In genomic region chr21:33936221-33937038, GRCh38 we compare ENCODE assay signal across 10 cellular contexts. TPM values are rescaled to one million over a fixed set of nuclear protein-coding genes. Genes with fewer than 3 reads are reported as not detected.
A peak's percentile ranks its signal among the peaks of the same experiment; 100 is the strongest.
DNase-seq lines count a peak whose midpoint lies in the region; ATAC-seq and TF ChIP-seq lines count a peak whose summit lies in the region.
"Had no signal": no experiment of that assay in that cellular context is flagged by ENCODE, and none has a peak within 500 bp of the region (broad histone marks: within the 10 kb centered on the region; RNA-seq: fewer than 3 reads in every experiment).

No MANE protein-coding gene starts in this region.

- ATAC-seq in mucosa of descending colon = peak; percentile 57
- no peak for ATAC-seq in HG03025 (IDR thresholded peaks at IDR 0.05; ENCODE audit: low FRiP score, unreplicated experiment)

- no peak overlapping the region for H3K4me3 ChIP-seq in BLaER1 treated with 17β-estradiol and CSF1 and Interleukin-3, amounts not matched to agents 10 nM and 100 nM
- H3K4me3 ChIP-seq in Loucy (ENCODE audit: low read length, poor library complexity, severe bottlenecking) = peak overlapping the region; percentile 89
- no peak overlapping the region for H3K4me3 ChIP-seq in mucosa of descending colon

- TF ChIP-seq CTCF in Loucy (conservative IDR thresholded peaks at IDR 0.05; ENCODE audit: low read length) = no peak
- no peak for TF ChIP-seq CTCF in mucosa of descending colon (IDR thresholded peaks at IDR 0.05)

- H3K4me2 ChIP-seq in BLaER1 treated with 17β-estradiol and CSF1 and Interleukin-3, amounts not matched to agents 10 nM and 100 nM = peak overlapping the region; percentile 49 to 79 (median 70)
- peak overlapping the region; percentile 95 for H3K4me2 ChIP-seq in Loucy (ENCODE audit: low read depth, low read length, poor library complexity, severe bottlenecking)

- H3K9me2 ChIP-seq in Loucy (replicated peaks; ENCODE audit: low read depth, low read length) = no peaks in the 10 kb centered on the region

- peaks cover 2% of the 10 kb centered on the region; the same call in 1 of the 2 replicates for H3F3A ChIP-seq in Loucy (ENCODE audit: low read depth)

- H3K27ac ChIP-seq in BLaER1 treated with 17β-estradiol and CSF1 and Interleukin-3, amounts not matched to agents 10 nM and 100 nM = peak overlapping the region; percentile 12 to 79 (median 56); a peak in 18 of 22 replicates

- H2AFZ ChIP-seq in Loucy (ENCODE audit: low read length) = no peak overlapping the region

- peaks cover 0 to 4% (median 0%) of the 10 kb centered on the region in 11 experiments; a peak in 2 of 22 replicates for H3K9me3 ChIP-seq in BLaER1 treated with 17β-estradiol and CSF1 and Interleukin-3, amounts not matched to agents 10 nM and 100 nM (replicated peaks in 1 of 11)
- no peaks in the 10 kb centered on the region for H3K9me3 ChIP-seq in Loucy (ENCODE audit: insufficient read depth, low read depth, low read length)
- H3K9me3 ChIP-seq in mucosa of descending colon = no peaks in the 10 kb centered on the region

- H3K27me3 ChIP-seq in BLaER1 treated with 17β-estradiol and CSF1 and Interleukin-3, amounts not matched to agents 10 nM and 100 nM = no peaks in the 10 kb centered on the region
- no peaks in the 10 kb centered on the region for H3K27me3 ChIP-seq in Loucy (ENCODE audit: insufficient read depth, low read length, poor library complexity, severe bottlenecking)

- peaks cover 36 to 83% (median 69%) of the 10 kb centered on the region in 10 experiments for H3K4me1 ChIP-seq in BLaER1 treated with 17β-estradiol and CSF1 and Interleukin-3, amounts not matched to agents 10 nM and 100 nM
- H3K4me1 ChIP-seq in Loucy (ENCODE audit: insufficient read depth, low read length, poor library complexity, severe bottlenecking) (peaks cover 61% of the 10 kb centered on the region), mucosa of descending colon (ENCODE audit: low read depth) (no peaks in the 10 kb centered on the region)

- intact Hi-C loops in mucosa of descending colon (cut with DNase I, micrococcal nuclease) = no loop called here

- peaks cover 88% of the 10 kb centered on the region for H3K79me2 ChIP-seq in Loucy (ENCODE audit: insufficient read depth, low read length)

- peak overlapping the region in 6 of 11 experiments; percentile 4 to 38 (median 20); a peak in 5 of 22 replicates for H3K9ac ChIP-seq in BLaER1 treated with 17β-estradiol and CSF1 and Interleukin-3, amounts not matched to agents 10 nM and 100 nM
- peak overlapping the region; percentile 94 for H3K9ac ChIP-seq in Loucy (ENCODE audit: low read depth, low read length, poor library complexity, severe bottlenecking)

- H3K36me3 ChIP-seq in BLaER1 treated with 17β-estradiol and CSF1 and Interleukin-3, amounts not matched to agents 10 nM and 100 nM = no peaks in the 10 kb centered on the region
- H3K36me3 ChIP-seq in Loucy (ENCODE audit: insufficient read depth, low read length) (no peaks in the 10 kb centered on the region), mucosa of descending colon (ENCODE audit: low read depth) (no peaks in the 10 kb centered on the region)

- no peaks in the 10 kb centered on the region for H4K20me1 ChIP-seq in BLaER1 treated with 17β-estradiol and CSF1 and Interleukin-3, amounts not matched to agents 10 nM and 100 nM
- H4K20me1 ChIP-seq in Loucy (ENCODE audit: insufficient read depth, low read length, poor library complexity, severe bottlenecking) = peaks cover 23% of the 10 kb centered on the region

- DNase-seq in activated naive CD4-positive, alpha-beta T cell treated with anti-CD3 and anti-CD28 coated beads, Interleukin-2, amount 50 U/mL, for 16 hours = peak; percentile 39
- DNase-seq in mucosa of descending colon (no peak), HPDE6-E6E7 (ENCODE audit: extremely low spot score) (no peak), NCI-H2029 treated with DMSO at 0.1 percent for 48 hours (lab: John Stamatoyannopoulos, UW) (no peak), dedifferentiated amniotic fluid mesenchymal stem cell (ENCODE audit: extremely low spot score) (no peak)
- DNase-seq: posterior cingulate gyrus, Right ventricle myocardium superior had no signal

RNA-seq across cellular contexts. Expression of gene ATP5PO, which starts 20.8 kb away (rescaled TPM):
- 100 to 1,000 TPM; 223 to 297 (median 282) TPM for total RNA-seq in mucosa of descending colon
